In the genomic region with DNA sequence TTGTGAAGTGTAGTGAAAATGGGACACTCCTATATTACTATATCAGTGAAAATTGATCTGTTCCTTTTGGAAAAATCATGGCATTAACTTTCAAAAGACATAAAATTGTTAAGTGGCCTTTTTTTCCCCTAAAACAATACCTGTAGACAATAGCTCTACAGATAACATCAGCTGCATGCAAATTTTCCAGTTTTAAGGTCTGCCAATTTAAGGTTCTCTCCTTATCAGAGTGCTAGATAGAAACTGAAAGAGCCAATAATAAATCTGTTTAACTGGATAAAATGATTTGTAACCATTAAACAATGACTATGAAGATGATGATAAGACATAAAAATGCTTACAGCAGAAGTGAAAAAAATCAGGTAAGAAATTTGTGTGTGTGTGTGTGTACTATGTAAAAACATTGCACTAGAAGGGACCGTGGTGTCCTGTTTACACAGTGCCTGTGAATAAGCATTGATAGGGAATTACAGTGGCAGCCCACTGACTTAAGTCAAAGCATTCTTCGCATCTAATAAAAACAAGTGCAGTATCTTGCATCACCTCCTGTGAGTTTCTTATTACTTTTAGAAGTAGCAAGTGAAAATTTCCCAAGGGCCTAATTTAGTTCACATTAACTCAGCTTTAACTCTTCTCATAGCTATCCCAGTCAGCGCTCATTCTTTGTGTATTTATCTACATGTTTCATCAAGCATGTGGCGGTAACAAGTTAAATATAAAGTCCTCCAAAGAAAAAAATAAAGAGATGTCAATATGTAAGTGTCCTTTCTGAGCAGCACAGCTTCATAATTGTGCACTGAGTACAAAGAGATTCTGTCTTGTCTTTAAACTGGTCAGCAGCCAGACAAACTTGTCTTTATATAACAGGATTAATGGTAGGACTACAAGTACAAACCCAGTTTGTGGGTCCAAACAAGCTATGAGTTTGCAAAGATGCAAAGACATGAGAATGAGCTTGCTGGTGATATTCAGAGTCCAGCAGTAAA, we compare ENCODE assay signal across 1 cellular context.
TF ChIP-seq lines count a peak whose summit lies in the region.

No MANE protein-coding gene starts in this region.

TF ChIP-seq in HepG2, 621 proteins besides CTCF, POLR2A, EP300 and RAD21 (continued from another document):
- TF ChIP-seq, protein P1, sequence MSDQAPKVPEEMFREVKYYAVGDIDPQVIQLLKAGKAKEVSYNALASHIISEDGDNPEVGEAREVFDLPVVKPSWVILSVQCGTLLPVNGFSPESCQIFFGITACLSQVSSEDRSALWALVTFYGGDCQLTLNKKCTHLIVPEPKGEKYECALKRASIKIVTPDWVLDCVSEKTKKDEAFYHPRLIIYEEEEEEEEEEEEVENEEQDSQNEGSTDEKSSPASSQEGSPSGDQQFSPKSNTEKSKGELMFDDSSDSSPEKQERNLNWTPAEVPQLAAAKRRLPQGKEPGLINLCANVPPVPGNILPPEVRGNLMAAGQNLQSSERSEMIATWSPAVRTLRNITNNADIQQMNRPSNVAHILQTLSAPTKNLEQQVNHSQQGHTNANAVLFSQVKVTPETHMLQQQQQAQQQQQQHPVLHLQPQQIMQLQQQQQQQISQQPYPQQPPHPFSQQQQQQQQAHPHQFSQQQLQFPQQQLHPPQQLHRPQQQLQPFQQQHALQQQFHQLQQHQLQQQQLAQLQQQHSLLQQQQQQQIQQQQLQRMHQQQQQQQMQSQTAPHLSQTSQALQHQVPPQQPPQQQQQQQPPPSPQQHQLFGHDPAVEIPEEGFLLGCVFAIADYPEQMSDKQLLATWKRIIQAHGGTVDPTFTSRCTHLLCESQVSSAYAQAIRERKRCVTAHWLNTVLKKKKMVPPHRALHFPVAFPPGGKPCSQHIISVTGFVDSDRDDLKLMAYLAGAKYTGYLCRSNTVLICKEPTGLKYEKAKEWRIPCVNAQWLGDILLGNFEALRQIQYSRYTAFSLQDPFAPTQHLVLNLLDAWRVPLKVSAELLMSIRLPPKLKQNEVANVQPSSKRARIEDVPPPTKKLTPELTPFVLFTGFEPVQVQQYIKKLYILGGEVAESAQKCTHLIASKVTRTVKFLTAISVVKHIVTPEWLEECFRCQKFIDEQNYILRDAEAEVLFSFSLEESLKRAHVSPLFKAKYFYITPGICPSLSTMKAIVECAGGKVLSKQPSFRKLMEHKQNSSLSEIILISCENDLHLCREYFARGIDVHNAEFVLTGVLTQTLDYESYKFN (CRISPR knock-in tag; conservative IDR thresholded peaks at IDR 0.05), result 0 out of 2 replicates have a peak, but pooled peaks have one; percentile 5
- TF ChIP-seq, protein P2, sequence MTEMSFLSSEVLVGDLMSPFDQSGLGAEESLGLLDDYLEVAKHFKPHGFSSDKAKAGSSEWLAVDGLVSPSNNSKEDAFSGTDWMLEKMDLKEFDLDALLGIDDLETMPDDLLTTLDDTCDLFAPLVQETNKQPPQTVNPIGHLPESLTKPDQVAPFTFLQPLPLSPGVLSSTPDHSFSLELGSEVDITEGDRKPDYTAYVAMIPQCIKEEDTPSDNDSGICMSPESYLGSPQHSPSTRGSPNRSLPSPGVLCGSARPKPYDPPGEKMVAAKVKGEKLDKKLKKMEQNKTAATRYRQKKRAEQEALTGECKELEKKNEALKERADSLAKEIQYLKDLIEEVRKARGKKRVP (CRISPR knock-in tag; IDR thresholded peaks at IDR 0.05), result peak in 1 of 2 experiments; percentile 51; a peak in 1 of 4 replicates
- TF ChIP-seq TBX2 (CRISPR knock-in tag; IDR thresholded peaks at IDR 0.05; ENCODE audit: borderline replicate concordance), result no peak
- no peak for TF ChIP-seq NCOA5 (CRISPR knock-in tag; IDR thresholded peaks at IDR 0.05)
- TF ChIP-seq FOXA3 (CRISPR knock-in tag; IDR thresholded peaks at IDR 0.05), result peak; percentile 87
- TF ChIP-seq, protein P3, sequence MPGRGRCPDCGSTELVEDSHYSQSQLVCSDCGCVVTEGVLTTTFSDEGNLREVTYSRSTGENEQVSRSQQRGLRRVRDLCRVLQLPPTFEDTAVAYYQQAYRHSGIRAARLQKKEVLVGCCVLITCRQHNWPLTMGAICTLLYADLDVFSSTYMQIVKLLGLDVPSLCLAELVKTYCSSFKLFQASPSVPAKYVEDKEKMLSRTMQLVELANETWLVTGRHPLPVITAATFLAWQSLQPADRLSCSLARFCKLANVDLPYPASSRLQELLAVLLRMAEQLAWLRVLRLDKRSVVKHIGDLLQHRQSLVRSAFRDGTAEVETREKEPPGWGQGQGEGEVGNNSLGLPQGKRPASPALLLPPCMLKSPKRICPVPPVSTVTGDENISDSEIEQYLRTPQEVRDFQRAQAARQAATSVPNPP (CRISPR knock-in tag; IDR thresholded peaks at IDR 0.05), result no peak
- TF ChIP-seq, protein P4, sequence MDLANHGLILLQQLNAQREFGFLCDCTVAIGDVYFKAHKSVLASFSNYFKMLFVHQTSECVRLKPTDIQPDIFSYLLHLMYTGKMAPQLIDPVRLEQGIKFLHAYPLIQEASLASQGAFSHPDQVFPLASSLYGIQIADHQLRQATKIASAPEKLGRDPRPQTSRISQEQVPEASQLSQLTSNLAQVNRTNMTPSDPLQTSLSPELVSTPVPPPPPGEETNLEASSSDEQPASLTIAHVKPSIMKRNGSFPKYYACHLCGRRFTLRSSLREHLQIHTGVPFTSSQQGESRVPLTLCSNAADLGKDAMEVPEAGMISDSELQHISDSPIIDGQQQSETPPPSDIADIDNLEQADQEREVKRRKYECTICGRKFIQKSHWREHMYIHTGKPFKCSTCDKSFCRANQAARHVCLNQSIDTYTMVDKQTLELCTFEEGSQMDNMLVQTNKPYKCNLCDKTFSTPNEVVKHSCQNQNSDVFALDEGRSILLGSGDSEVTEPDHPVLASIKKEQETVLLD (CRISPR knock-in tag; IDR thresholded peaks at IDR 0.05; ENCODE audit: low read depth), result no peak
- no peak for TF ChIP-seq ZNF101 (CRISPR knock-in tag; IDR thresholded peaks at IDR 0.05; ENCODE audit: borderline replicate concordance, low read depth)
- no peak for TF ChIP-seq ZNF878 (CRISPR knock-in tag; IDR thresholded peaks at IDR 0.05)
- TF ChIP-seq KLF12 (CRISPR knock-in tag; IDR thresholded peaks at IDR 0.05; ENCODE audit: borderline replicate concordance), result no peak
- TF ChIP-seq SPEN (CRISPR knock-in tag; IDR thresholded peaks at IDR 0.05; ENCODE audit: low read depth), result no peak
- TF ChIP-seq, protein P5, sequence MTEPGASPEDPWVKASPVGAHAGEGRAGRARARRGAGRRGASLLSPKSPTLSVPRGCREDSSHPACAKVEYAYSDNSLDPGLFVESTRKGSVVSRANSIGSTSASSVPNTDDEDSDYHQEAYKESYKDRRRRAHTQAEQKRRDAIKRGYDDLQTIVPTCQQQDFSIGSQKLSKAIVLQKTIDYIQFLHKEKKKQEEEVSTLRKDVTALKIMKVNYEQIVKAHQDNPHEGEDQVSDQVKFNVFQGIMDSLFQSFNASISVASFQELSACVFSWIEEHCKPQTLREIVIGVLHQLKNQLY (CRISPR knock-in tag; IDR thresholded peaks at IDR 0.05), result no peak
- no peak for TF ChIP-seq FOXA1 (IDR thresholded peaks at IDR 0.05)
- TF ChIP-seq FOXA1 (CRISPR knock-in tag; IDR thresholded peaks at IDR 0.05), result peak; percentile 82
- TF ChIP-seq FOXK1 (CRISPR knock-in tag; IDR thresholded peaks at IDR 0.05; ENCODE audit: borderline replicate concordance, low read depth), result 0 out of 2 replicates have a peak, but pooled peaks have one; percentile 19
- TF ChIP-seq SOX13 (IDR thresholded peaks at IDR 0.05), result no peak
- TF ChIP-seq SOX13 (CRISPR knock-in tag; conservative IDR thresholded peaks at IDR 0.05 in 1 of 2, IDR thresholded peaks at IDR 0.05 in 1 of 2), result 0 out of 4 replicates have a peak, but pooled peaks of 1 of the 2 experiments have one; percentile 5
- TF ChIP-seq, protein P6, sequence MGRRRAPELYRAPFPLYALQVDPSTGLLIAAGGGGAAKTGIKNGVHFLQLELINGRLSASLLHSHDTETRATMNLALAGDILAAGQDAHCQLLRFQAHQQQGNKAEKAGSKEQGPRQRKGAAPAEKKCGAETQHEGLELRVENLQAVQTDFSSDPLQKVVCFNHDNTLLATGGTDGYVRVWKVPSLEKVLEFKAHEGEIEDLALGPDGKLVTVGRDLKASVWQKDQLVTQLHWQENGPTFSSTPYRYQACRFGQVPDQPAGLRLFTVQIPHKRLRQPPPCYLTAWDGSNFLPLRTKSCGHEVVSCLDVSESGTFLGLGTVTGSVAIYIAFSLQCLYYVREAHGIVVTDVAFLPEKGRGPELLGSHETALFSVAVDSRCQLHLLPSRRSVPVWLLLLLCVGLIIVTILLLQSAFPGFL (CRISPR knock-in tag; IDR thresholded peaks at IDR 0.05), result no peak
- TF ChIP-seq IKZF4 (CRISPR knock-in tag; IDR thresholded peaks at IDR 0.05; ENCODE audit: borderline replicate concordance, low read depth, not compliant biosample characterization), result no peak
- TF ChIP-seq, protein P7, sequence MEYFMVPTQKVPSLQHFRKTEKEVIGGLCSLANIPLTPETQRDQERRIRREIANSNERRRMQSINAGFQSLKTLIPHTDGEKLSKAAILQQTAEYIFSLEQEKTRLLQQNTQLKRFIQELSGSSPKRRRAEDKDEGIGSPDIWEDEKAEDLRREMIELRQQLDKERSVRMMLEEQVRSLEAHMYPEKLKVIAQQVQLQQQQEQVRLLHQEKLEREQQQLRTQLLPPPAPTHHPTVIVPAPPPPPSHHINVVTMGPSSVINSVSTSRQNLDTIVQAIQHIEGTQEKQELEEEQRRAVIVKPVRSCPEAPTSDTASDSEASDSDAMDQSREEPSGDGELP (IDR thresholded peaks at IDR 0.05; ENCODE audit: borderline replicate concordance, low read depth), result no peak
- no peak for TF ChIP-seq ATRX (CRISPR knock-in tag; IDR thresholded peaks at IDR 0.05; ENCODE audit: borderline replicate concordance)
- no peak for TF ChIP-seq ZNF441 (CRISPR knock-in tag; IDR thresholded peaks at IDR 0.05; ENCODE audit: borderline replicate concordance)
- no peak for TF ChIP-seq ZNF782 (CRISPR knock-in tag; IDR thresholded peaks at IDR 0.05; ENCODE audit: borderline replicate concordance)
- TF ChIP-seq, protein P8, sequence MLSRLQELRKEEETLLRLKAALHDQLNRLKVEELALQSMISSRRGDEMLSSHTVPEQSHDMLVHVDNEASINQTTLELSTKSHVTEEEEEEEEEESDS (CRISPR knock-in tag; IDR thresholded peaks at IDR 0.05; ENCODE audit: borderline replicate concordance), result no peak
- TF ChIP-seq, protein P9, sequence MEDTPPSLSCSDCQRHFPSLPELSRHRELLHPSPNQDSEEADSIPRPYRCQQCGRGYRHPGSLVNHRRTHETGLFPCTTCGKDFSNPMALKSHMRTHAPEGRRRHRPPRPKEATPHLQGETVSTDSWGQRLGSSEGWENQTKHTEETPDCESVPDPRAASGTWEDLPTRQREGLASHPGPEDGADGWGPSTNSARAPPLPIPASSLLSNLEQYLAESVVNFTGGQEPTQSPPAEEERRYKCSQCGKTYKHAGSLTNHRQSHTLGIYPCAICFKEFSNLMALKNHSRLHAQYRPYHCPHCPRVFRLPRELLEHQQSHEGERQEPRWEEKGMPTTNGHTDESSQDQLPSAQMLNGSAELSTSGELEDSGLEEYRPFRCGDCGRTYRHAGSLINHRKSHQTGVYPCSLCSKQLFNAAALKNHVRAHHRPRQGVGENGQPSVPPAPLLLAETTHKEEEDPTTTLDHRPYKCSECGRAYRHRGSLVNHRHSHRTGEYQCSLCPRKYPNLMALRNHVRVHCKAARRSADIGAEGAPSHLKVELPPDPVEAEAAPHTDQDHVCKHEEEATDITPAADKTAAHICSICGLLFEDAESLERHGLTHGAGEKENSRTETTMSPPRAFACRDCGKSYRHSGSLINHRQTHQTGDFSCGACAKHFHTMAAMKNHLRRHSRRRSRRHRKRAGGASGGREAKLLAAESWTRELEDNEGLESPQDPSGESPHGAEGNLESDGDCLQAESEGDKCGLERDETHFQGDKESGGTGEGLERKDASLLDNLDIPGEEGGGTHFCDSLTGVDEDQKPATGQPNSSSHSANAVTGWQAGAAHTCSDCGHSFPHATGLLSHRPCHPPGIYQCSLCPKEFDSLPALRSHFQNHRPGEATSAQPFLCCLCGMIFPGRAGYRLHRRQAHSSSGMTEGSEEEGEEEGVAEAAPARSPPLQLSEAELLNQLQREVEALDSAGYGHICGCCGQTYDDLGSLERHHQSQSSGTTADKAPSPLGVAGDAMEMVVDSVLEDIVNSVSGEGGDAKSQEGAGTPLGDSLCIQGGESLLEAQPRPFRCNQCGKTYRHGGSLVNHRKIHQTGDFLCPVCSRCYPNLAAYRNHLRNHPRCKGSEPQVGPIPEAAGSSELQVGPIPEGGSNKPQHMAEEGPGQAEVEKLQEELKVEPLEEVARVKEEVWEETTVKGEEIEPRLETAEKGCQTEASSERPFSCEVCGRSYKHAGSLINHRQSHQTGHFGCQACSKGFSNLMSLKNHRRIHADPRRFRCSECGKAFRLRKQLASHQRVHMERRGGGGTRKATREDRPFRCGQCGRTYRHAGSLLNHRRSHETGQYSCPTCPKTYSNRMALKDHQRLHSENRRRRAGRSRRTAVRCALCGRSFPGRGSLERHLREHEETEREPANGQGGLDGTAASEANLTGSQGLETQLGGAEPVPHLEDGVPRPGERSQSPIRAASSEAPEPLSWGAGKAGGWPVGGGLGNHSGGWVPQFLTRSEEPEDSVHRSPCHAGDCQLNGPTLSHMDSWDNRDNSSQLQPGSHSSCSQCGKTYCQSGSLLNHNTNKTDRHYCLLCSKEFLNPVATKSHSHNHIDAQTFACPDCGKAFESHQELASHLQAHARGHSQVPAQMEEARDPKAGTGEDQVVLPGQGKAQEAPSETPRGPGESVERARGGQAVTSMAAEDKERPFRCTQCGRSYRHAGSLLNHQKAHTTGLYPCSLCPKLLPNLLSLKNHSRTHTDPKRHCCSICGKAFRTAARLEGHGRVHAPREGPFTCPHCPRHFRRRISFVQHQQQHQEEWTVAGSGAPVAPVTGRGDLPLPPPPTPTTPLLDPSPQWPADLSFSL (CRISPR knock-in tag; IDR thresholded peaks at IDR 0.05), result peak; percentile 35; the same call in 1 of the 2 replicates
